Comparison of ENCODE assay signal across 8 cellular contexts in the genomic region with DNA sequence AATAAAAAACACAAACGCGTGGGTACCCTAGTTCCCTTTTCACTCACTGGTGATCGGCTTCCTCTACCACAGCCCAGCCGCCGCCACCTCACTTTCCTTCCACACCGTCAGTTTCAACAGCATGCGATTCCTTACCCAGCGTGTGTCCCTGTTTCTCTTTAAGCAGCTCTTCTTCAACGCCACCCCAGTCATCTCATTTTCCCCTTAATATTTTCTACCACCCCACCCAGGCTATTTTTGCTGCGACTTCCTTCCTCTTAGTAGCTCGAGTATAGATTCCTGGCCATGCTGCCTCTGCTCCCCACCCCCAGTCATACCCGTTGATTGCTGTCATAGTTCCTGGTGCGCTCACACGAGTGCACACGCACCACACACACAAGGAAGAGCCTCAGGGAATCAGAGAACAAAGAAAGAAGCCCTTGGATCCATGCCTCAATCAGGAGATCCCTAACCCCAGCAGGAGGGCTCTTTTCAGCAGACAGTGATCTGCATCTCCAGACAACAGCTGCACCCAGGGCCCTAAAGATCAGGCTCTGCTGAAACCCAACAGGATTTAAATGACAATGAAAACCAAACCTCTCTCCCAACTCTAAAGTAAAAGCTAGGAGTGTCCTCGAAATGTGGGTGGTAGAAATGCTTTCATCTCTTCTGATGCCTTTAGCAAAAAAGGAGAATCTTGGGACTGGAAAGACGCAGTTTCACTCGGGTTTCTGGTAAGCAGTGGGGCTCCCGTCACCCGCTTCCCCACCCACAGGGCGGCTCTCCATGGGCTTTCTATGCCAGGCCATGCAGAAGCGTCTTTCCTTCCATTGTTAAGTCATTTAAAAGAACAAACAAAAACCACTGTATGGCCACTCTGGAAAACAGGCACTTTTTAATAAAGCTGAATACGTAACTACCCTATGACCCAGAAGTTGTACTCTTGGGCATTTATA. TPM values are rescaled to one million over a fixed set of nuclear protein-coding genes. Genes with fewer than 3 reads are reported as not detected.
A peak's percentile ranks its signal among the peaks of the same experiment; 100 is the strongest.
DNase-seq lines count a peak whose midpoint lies in the region; ATAC-seq and TF ChIP-seq lines count a peak whose summit lies in the region.

No MANE protein-coding gene starts in this region.

- H2AFZ ChIP-seq in PC-9: no peak overlapping the region

- peaks cover 64% of the 10 kb centered on the region for H3K79me2 ChIP-seq in PC-9 (ENCODE audit: low read depth)

- H3K27me3 Mint-ChIP-seq in CD4-positive, CD25-positive, alpha-beta regulatory T cell: no peaks in the 10 kb centered on the region

- H4K20me1 ChIP-seq in PC-9 (ENCODE audit: insufficient read depth): peaks cover 57% of the 10 kb centered on the region

- peak overlapping the region; percentile 80 for H3K4me3 ChIP-seq in CD4-positive, CD25-positive, alpha-beta regulatory T cell (ENCODE audit: low read depth, low read length)
- H3K4me3 ChIP-seq in PC-9: no peak overlapping the region

- H3K4me2 ChIP-seq in PC-9: no peak overlapping the region

- no peaks in the 10 kb centered on the region for H3K9me3 Mint-ChIP-seq in CD4-positive, CD25-positive, alpha-beta regulatory T cell

- peak in 2 of 3 donors; percentile 39 to 72 for DNase-seq in CD4-positive, CD25-positive, alpha-beta regulatory T cell
- DNase-seq in PC-9 (peak; percentile 66 to 75), amniotic epithelial cell (ENCODE audit: low read depth) (peak; percentile 36), left ventricle myocardium superior (peak; percentile 67), putamen (ENCODE audit: low spot score) (peak; percentile 65), cerebellum (ENCODE audit: low spot score) (no peak), superior temporal gyrus (ENCODE audit: extremely low spot score) (no peak)

- H3K36me3 ChIP-seq in CD4-positive, CD25-positive, alpha-beta regulatory T cell (ENCODE audit: control insufficient read depth, insufficient read depth, low read length): peaks cover 35% of the 10 kb centered on the region
- peaks cover 15% of the 10 kb centered on the region; the same call in 1 of the 2 replicates for H3K36me3 ChIP-seq in PC-9 (ENCODE audit: low read depth)

- CTCF ChIA-PET in PC-9 (lab: Charles Lee): interaction anchor here (0.6 to 1.2 kb wide), 2 partner anchors 20 to 98 kb away, joined by 4 read pairs; no protein-coding TSS in a partner anchor

- intact Hi-C loops in PC-9 (cut with micrococcal nuclease; ENCODE audit: unreplicated experiment): loop anchor here (1.0 kb wide), 2 partner anchors 15 to 74 kb away; no protein-coding TSS in a partner anchor
- intact Hi-C loops in left ventricle myocardium superior (cut with micrococcal nuclease): no loop called here

- no peaks in the 10 kb centered on the region for H3K9me3 ChIP-seq in CD4-positive, CD25-positive, alpha-beta regulatory T cell (ENCODE audit: control insufficient read depth in 2 of 2, low read length in 2 of 2)
- no peaks in the 10 kb centered on the region for H3K9me3 ChIP-seq in PC-9 (ENCODE audit: insufficient read depth, low read depth)

- peak overlapping the region; percentile 51 for H3K27ac ChIP-seq in CD4-positive, CD25-positive, alpha-beta regulatory T cell (ENCODE audit: insufficient read depth, low read length, poor library complexity, severe bottlenecking)
- H3K27ac ChIP-seq in PC-9: peak overlapping the region; percentile 28; the same call in 1 of the 2 replicates

- H3K4me1 ChIP-seq in CD4-positive, CD25-positive, alpha-beta regulatory T cell (ENCODE audit: control insufficient read depth, insufficient read depth, low read length, poor library complexity, severe bottlenecking): peaks cover 63% of the 10 kb centered on the region
- no peaks in the 10 kb centered on the region for H3K4me1 ChIP-seq in PC-9 (replicated peaks; ENCODE audit: insufficient read depth)

- peaks cover 30 to 81% (median 56%) of the 10 kb centered on the region in 4 donors for H3K4me1 Mint-ChIP-seq in CD4-positive, CD25-positive, alpha-beta regulatory T cell

- peaks cover 26% of the 10 kb centered on the region for H3K36me3 Mint-ChIP-seq in CD4-positive, CD25-positive, alpha-beta regulatory T cell

- POLR2A ChIA-PET in PC-9 (lab: Charles Lee; ENCODE audit: unreplicated experiment): interaction anchor here (0.5 to 1.1 kb wide), 3 partner anchors 16 to 648 kb away, joined by 3 to 19 read pairs (median 5); a partner anchor contains a TSS

- peak overlapping the region; percentile 76 to 95 (median 90) for H3K4me3 Mint-ChIP-seq in CD4-positive, CD25-positive, alpha-beta regulatory T cell

- H3K27ac Mint-ChIP-seq in CD4-positive, CD25-positive, alpha-beta regulatory T cell: peak overlapping the region; percentile 91 to 100 (median 96)

- H3K9me2 ChIP-seq in PC-9 (ENCODE audit: insufficient read depth): no peaks in the 10 kb centered on the region

- no TSS peak for BruUV-seq in PC-9 (replicated peaks; lab: Mats Ljungman, UMichigan)

- H3K27me3 ChIP-seq in CD4-positive, CD25-positive, alpha-beta regulatory T cell (ENCODE audit: control insufficient read depth, insufficient read depth, low read length): no peaks in the 10 kb centered on the region
- H3K27me3 ChIP-seq in PC-9 (ENCODE audit: insufficient read depth, low read depth): no peaks in the 10 kb centered on the region

- no peak for TF ChIP-seq CTCF in PC-9 (conservative IDR thresholded peaks at IDR 0.05)

- peaks cover 34% of the 10 kb centered on the region; the same call in 1 of the 2 replicates for H3F3A ChIP-seq in PC-9 (ENCODE audit: insufficient read depth, low read depth)

- ATAC-seq in CD4-positive, CD25-positive, alpha-beta regulatory T cell (ENCODE audit: low read depth in 2 of 2): peak; percentile 58 to 65
- ATAC-seq in HG03108 (IDR thresholded peaks at IDR 0.05; ENCODE audit: unreplicated experiment): peak; percentile 29
- peak; percentile 56 for ATAC-seq in left ventricle myocardium superior

RNA-seq across cellular contexts. Expression of a gene that starts 23.8 kb away (rescaled TPM):
- total RNA-seq in CD4-positive, CD25-positive, alpha-beta regulatory T cell: 99.2 TPM
- polyA plus RNA-seq in CD4-positive, CD25-positive, alpha-beta regulatory T cell: 10 to 100 TPM; 19.0 to 23.4 (median 20.9) TPM
- total RNA-seq in PC-9 (2021) (51.4 and 53.5 TPM in 2 replicates), left ventricle myocardium superior (29.5 TPM), cerebellum (17.6 TPM)

RNA-seq across cellular contexts. Expression of a gene that starts 36.9 kb away (rescaled TPM):
- 56.0 TPM for total RNA-seq in CD4-positive, CD25-positive, alpha-beta regulatory T cell
- 1 to 10 TPM; 3.8 to 7.0 (median 4.7) TPM for polyA plus RNA-seq in CD4-positive, CD25-positive, alpha-beta regulatory T cell
- total RNA-seq in PC-9 (2021) (33.1 and 47.4 TPM in 2 replicates), left ventricle myocardium superior (27.4 TPM), cerebellum (60.3 TPM)

Comparison
In these comparisons a context has a peak if more than half of its experiments do, and no peak if none do; other contexts are left out.
1. DNase-seq: peak in CD4-positive, CD25-positive, alpha-beta regulatory T cell (2 of 3), PC-9 (2 of 2), amniotic epithelial cell (single experiment), left ventricle myocardium superior (single experiment) and putamen (single experiment); none in cerebellum (single experiment) and superior temporal gyrus (single experiment).
2. Peak in every context shown above with its lines, with median percentiles within 50 percentile points of each other: ATAC-seq.